In genomic region chr12:110888256-110888991, GRCh38 we compare ENCODE assay signal across 8 cellular contexts. TPM values are rescaled to one million over a fixed set of nuclear protein-coding genes. Genes with fewer than 3 reads are reported as not detected.
DNase-seq lines count a peak whose midpoint lies in the region; ATAC-seq and TF ChIP-seq lines count a peak whose summit lies in the region.

No MANE protein-coding gene starts in this region.

- no peaks in the 10 kb centered on the region for H3K9me3 Mint-ChIP-seq in activated naive CD8-positive, alpha-beta T cell (ENCODE audit: low read depth)

- H3K27me3 Mint-ChIP-seq in activated naive CD8-positive, alpha-beta T cell = no peaks in the 10 kb centered on the region

- H3K4me3 ChIP-seq in left ventricle myocardium inferior (peak overlapping the region; percentile 64), mucosa of stomach (ENCODE audit: low read length) (no peak overlapping the region), gastrocnemius medialis (peak overlapping the region in 2 of 4 donors; percentile 45 to 58)

- H3K36me3 ChIP-seq in left ventricle myocardium inferior (no peaks in the 10 kb centered on the region), mucosa of stomach (ENCODE audit: control insufficient read depth, insufficient read depth, low read length) (no peaks in the 10 kb centered on the region), gastrocnemius medialis (no peaks in the 10 kb centered on the region)

- TF ChIP-seq POLR2A in gastrocnemius medialis (IDR thresholded peaks at IDR 0.05) = no peak

- no peak overlapping the region for H3K27ac Mint-ChIP-seq in activated naive CD8-positive, alpha-beta T cell

- peak overlapping the region; percentile 48 for H3K27ac ChIP-seq in left ventricle myocardium inferior (replicated peaks)
- H3K27ac ChIP-seq in gastrocnemius medialis = peak overlapping the region in 1 of 4 donors; percentile 58

- H3K9me3 ChIP-seq in left ventricle myocardium inferior (replicated peaks) (no peaks in the 10 kb centered on the region), mucosa of stomach (ENCODE audit: control insufficient read depth, low read length) (no peaks in the 10 kb centered on the region), gastrocnemius medialis (no peaks in the 10 kb centered on the region)

- H3K4me3 Mint-ChIP-seq in activated naive CD8-positive, alpha-beta T cell = peak overlapping the region; percentile 89

- H3K4me1 ChIP-seq in left ventricle myocardium inferior = peaks cover 9% of the 10 kb centered on the region
- H3K4me1 ChIP-seq in mucosa of stomach (ENCODE audit: control insufficient read depth, insufficient read depth, low read length) = no peaks in the 10 kb centered on the region
- no peaks in the 10 kb centered on the region for H3K4me1 ChIP-seq in gastrocnemius medialis

- no peaks in the 10 kb centered on the region for H3K36me3 Mint-ChIP-seq in activated naive CD8-positive, alpha-beta T cell

- ATAC-seq in GM21786 (IDR thresholded peaks at IDR 0.05; ENCODE audit: unreplicated experiment) (no peak), gastrocnemius medialis (no peak)

- DNase-seq in left ventricle myocardium inferior (no peak), cardiac septum (ENCODE audit: low spot score) (no peak), medulla oblongata (ENCODE audit: extremely low spot score) (no peak), gastrocnemius medialis (no peak), mucosa of gallbladder (ENCODE audit: low spot score) (no peak)

- TF ChIP-seq CTCF in left ventricle myocardium inferior (IDR thresholded peaks at IDR 0.05; ENCODE audit: borderline replicate concordance) = no peak
- TF ChIP-seq CTCF in gastrocnemius medialis (IDR thresholded peaks at IDR 0.05 in 4 of 5, conservative IDR thresholded peaks at IDR 0.05 in 1 of 5) = peak in 1 of 5 experiments; percentile 8

- H3K9ac ChIP-seq in mucosa of stomach (ENCODE audit: low read length) = peak overlapping the region; percentile 68

- no peaks in the 10 kb centered on the region for H3K27me3 ChIP-seq in left ventricle myocardium inferior (ENCODE audit: low read depth)
- peaks cover 5% of the 10 kb centered on the region for H3K27me3 ChIP-seq in mucosa of stomach (ENCODE audit: control insufficient read depth, insufficient read depth, low read length)
- no peaks in the 10 kb centered on the region for H3K27me3 ChIP-seq in gastrocnemius medialis

- intact Hi-C loops in left ventricle myocardium inferior (cut with micrococcal nuclease) = no loop called here
- intact Hi-C loops in cardiac septum (cut with DNase I) = loop anchor here (2.0 to 5.0 kb wide), 3 partner anchors 276 to 436 kb away; partner anchors contain the start of gene TCTN1
- intact Hi-C loops in gastrocnemius medialis (cut with DNase I; ENCODE audit: low total_unique reads) = loop anchor here (1.0 to 10.0 kb wide), 6 partner anchors 41 to 436 kb away; partner anchors contain the start of genes ARPC3, CCDC63, FAM216A and GPN3

- in situ Hi-C loops in gastrocnemius medialis (cut with MboI; ENCODE audit: low sequenced_read_pairs in 4 of 4) = loop anchor here in 2 of 4 donors (10.0 to 25.0 kb wide), 4 partner anchors 274 to 434 kb away; partner anchors contain the start of genes ARPC3 (in 1 of the 2) and TCTN1 (in 1 of the 2)

- H3K4me1 Mint-ChIP-seq in activated naive CD8-positive, alpha-beta T cell (ENCODE audit: low read depth) = peaks cover 6% of the 10 kb centered on the region

RNA-seq across cellular contexts. Expression of gene MYL2, which starts 32.0 kb away (rescaled TPM):
- total RNA-seq in left ventricle myocardium inferior = 33,375 TPM
- 24,495 TPM for total RNA-seq in cardiac septum
- 1,000 to 10,000 TPM in 3 of 4 donors, 100 to 1,000 TPM in 1; 817 to 5,649 (median 2,775) TPM for total RNA-seq in gastrocnemius medialis
- not detected for total RNA-seq in mucosa of gallbladder

RNA-seq across cellular contexts. Expression of gene CCDC63, which starts 41.6 kb away (rescaled TPM):
- total RNA-seq in left ventricle myocardium inferior (not detected), cardiac septum (not detected), gastrocnemius medialis (not detected), mucosa of gallbladder (not detected)

Comparison
In these comparisons a context has a peak if more than half of its experiments do, and no peak if none do; other contexts are left out.
1. RNA of gene MYL2, which starts 32.0 kb away (total RNA-seq): 33,375 TPM in left ventricle myocardium inferior (single experiment), 24,495 TPM in cardiac septum (single experiment) and 817 to 5,649 TPM in gastrocnemius medialis; not detected in mucosa of gallbladder (single experiment); every median in the first group is over 100 times any median in the second.